In the genomic region with DNA sequence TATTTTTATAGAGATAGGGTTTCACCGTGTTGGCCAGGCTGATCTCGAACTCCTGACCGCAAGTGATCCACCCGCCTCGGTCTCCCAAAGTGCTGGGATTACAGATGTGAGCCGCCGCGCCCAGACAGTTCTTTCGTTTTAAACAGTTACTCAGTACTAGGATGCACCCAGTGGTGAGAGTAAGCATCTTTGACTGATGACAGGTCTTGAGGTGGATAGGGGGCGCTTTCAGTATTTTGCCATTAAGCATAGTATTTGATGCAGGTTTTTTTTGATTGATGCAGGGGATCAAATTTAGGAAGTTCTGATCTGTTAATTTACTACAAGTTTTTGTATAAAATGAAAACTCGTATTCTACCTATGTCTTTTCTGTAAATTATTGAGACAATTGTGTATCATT, we compare ENCODE assay signal across 31 cellular contexts. TPM values are rescaled to one million over a fixed set of nuclear protein-coding genes. Genes with fewer than 3 reads are reported as not detected.
A peak's percentile ranks its signal among the peaks of the same experiment; 100 is the strongest.
DNase-seq lines count a peak whose midpoint lies in the region; ATAC-seq, FAIRE-seq and TF ChIP-seq lines count a peak whose summit lies in the region.
"Had no signal": no experiment of that assay in that cellular context is flagged by ENCODE, and none has a peak within 500 bp of the region (broad histone marks: within the 10 kb centered on the region; RNA-seq: fewer than 3 reads in every experiment).

No MANE protein-coding gene starts in this region.

- no peaks in the 10 kb centered on the region for H3K27me3 ChIP-seq in lower lobe of right lung (ENCODE audit: low read depth)
- H3K27me3 ChIP-seq: BLaER1 treated with 17β-estradiol and CSF1 and Interleukin-3, amounts not matched to agents 10 nM and 100 nM; Peyer's patch; right atrium auricular region; spleen; transverse colon had no signal

- no peak for FAIRE-seq in kidney (lab: Jason Lieb, UNC)
- FAIRE-seq: colon, GM12891 had no signal

- intact Hi-C loops in kidney (cut with DNase I) (no loop called here), lower lobe of right lung (cut with DNase I) (no loop called here)

- H3K4me1 ChIP-seq in kidney (ENCODE audit: control insufficient read depth in 1 of 2, insufficient read depth in 1 of 2, low read depth in 1 of 2, low read length in 2 of 2), result no peaks in the 10 kb centered on the region
- H3K4me1 ChIP-seq in lower lobe of right lung, result no peaks in the 10 kb centered on the region
- H3K4me1 ChIP-seq: parathyroid adenoma, Peyer's patch, right atrium auricular region, spleen, transverse colon had no signal

- H3K9me3 ChIP-seq in kidney (ENCODE audit: control insufficient read depth in 1 of 2, low read length in 2 of 2) (no peaks in the 10 kb centered on the region), lower lobe of right lung (no peaks in the 10 kb centered on the region)
- H3K9me3 ChIP-seq: BLaER1 treated with 17β-estradiol and CSF1 and Interleukin-3, amounts not matched to agents 10 nM and 100 nM; Peyer's patch; right atrium auricular region; spleen; transverse colon had no signal

- H3K9ac ChIP-seq in kidney (ENCODE audit: low read length in 2 of 2), result no peak overlapping the region
- H3K9ac ChIP-seq: BLaER1 treated with 17β-estradiol and CSF1 and Interleukin-3, amounts not matched to agents 10 nM and 100 nM; parathyroid adenoma had no signal

- ATAC-seq in SK-N-SH treated with all-trans-retinoic acid at 6 μM for 48 hours (peak; percentile 81), HG02763 (IDR thresholded peaks at IDR 0.05; ENCODE audit: unreplicated experiment) (no peak), lower lobe of right lung (no peak)
- ATAC-seq: activated T-helper 17 cell treated with anti-CD3 and anti-CD28 coated beads, Interleukin-2, amount 50 U/mL, for 72 hours had no signal

- DNase-seq in GM12864 (ENCODE audit: low read depth) (no peak), kidney (no peak), HT-29 (ENCODE audit: low spot score) (no peak), lower lobe of right lung (no peak)
- peak; percentile 41 for DNase-seq in Jurkat, Clone E6-1 (ENCODE audit: low read depth, low spot score)
- DNase-seq: activated CD4-positive, alpha-beta T cell treated with anti-CD3 and anti-CD28 coated beads, Interleukin-2, amount 50 U/mL, for 48 hours; activated CD4-positive, CD25-positive, alpha-beta regulatory T cell; DMS79 treated with DMSO at 0.1 percent for 48 hours; effector CD8-positive, alpha-beta T cell; head of caudate nucleus; NCI-H1048; NCI-H187; NCI-H524 treated with DMSO at 0.1 percent for 48 hours; NK-92 treated with Interleukin-12 subunit alpha and Interleukin-12 subunit beta, amount 100 ng/mL, for 24 hours; Peyer's patch; spleen; stimulated activated CD4-positive, alpha-beta T cell treated with anti-CD3 and anti-CD28 coated beads, Interleukin-4, amount 100 ng/mL, for 1 hour; T-helper 1 cell; transverse colon had no signal

- TF ChIP-seq CTCF in GM12864 (IDR thresholded peaks at IDR 0.05; ENCODE audit: low read depth, low read length, missing control alignments), result peak; percentile 35
- peak; percentile 4 for TF ChIP-seq CTCF in kidney (IDR thresholded peaks at IDR 0.05; ENCODE audit: borderline replicate concordance, extremely low read depth, insufficient read depth)
- TF ChIP-seq CTCF in lower lobe of right lung (IDR thresholded peaks at IDR 0.05), result no peak

- H3K27ac ChIP-seq in kidney (ENCODE audit: low read depth in 2 of 2, low read length in 2 of 2) (no peak overlapping the region), lower lobe of right lung (no peak overlapping the region)
- H3K27ac ChIP-seq: BLaER1 treated with 17β-estradiol and CSF1 and Interleukin-3, amounts not matched to agents 10 nM and 100 nM; parathyroid adenoma; Peyer's patch; right atrium auricular region; transverse colon had no signal

- peaks cover 0 to 5% of the 10 kb centered on the region in 2 donors for H3K36me3 ChIP-seq in kidney (ENCODE audit: control insufficient read depth in 1 of 2, insufficient read depth in 2 of 2, low read length in 2 of 2)
- no peaks in the 10 kb centered on the region for H3K36me3 ChIP-seq in lower lobe of right lung
- H3K36me3 ChIP-seq: Peyer's patch, right atrium auricular region, spleen, transverse colon had no signal

- H3K4me3 ChIP-seq in GM12864 (ENCODE audit: low read depth, low read length), result no peak overlapping the region
- no peak overlapping the region for H3K4me3 ChIP-seq in Jurkat, Clone E6-1 (ENCODE audit: low read length)
- no peak overlapping the region for H3K4me3 ChIP-seq in kidney (ENCODE audit: low read length in 2 of 2)
- no peak overlapping the region for H3K4me3 ChIP-seq in lower lobe of right lung
- H3K4me3 ChIP-seq: BLaER1 treated with 17β-estradiol and CSF1 and Interleukin-3, amounts not matched to agents 10 nM and 100 nM; Peyer's patch; right atrium auricular region; spleen; transverse colon had no signal

TF ChIP-seq in SK-N-SH treated with all-trans-retinoic acid at 6 μM for 48 hours, 23 proteins besides CTCF, POLR2A, EP300 and RAD21:
- no peak for TF ChIP-seq BACH2 (CRISPR knock-in tag; IDR thresholded peaks at IDR 0.05; ENCODE audit: borderline replicate concordance)
- TF ChIP-seq, protein P1, sequence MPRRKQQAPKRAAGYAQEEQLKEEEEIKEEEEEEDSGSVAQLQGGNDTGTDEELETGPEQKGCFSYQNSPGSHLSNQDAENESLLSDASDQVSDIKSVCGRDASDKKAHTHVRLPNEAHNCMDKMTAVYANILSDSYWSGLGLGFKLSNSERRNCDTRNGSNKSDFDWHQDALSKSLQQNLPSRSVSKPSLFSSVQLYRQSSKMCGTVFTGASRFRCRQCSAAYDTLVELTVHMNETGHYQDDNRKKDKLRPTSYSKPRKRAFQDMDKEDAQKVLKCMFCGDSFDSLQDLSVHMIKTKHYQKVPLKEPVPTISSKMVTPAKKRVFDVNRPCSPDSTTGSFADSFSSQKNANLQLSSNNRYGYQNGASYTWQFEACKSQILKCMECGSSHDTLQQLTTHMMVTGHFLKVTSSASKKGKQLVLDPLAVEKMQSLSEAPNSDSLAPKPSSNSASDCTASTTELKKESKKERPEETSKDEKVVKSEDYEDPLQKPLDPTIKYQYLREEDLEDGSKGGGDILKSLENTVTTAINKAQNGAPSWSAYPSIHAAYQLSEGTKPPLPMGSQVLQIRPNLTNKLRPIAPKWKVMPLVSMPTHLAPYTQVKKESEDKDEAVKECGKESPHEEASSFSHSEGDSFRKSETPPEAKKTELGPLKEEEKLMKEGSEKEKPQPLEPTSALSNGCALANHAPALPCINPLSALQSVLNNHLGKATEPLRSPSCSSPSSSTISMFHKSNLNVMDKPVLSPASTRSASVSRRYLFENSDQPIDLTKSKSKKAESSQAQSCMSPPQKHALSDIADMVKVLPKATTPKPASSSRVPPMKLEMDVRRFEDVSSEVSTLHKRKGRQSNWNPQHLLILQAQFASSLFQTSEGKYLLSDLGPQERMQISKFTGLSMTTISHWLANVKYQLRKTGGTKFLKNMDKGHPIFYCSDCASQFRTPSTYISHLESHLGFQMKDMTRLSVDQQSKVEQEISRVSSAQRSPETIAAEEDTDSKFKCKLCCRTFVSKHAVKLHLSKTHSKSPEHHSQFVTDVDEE (CRISPR knock-in tag; IDR thresholded peaks at IDR 0.05), result no peak
- TF ChIP-seq, protein P2, sequence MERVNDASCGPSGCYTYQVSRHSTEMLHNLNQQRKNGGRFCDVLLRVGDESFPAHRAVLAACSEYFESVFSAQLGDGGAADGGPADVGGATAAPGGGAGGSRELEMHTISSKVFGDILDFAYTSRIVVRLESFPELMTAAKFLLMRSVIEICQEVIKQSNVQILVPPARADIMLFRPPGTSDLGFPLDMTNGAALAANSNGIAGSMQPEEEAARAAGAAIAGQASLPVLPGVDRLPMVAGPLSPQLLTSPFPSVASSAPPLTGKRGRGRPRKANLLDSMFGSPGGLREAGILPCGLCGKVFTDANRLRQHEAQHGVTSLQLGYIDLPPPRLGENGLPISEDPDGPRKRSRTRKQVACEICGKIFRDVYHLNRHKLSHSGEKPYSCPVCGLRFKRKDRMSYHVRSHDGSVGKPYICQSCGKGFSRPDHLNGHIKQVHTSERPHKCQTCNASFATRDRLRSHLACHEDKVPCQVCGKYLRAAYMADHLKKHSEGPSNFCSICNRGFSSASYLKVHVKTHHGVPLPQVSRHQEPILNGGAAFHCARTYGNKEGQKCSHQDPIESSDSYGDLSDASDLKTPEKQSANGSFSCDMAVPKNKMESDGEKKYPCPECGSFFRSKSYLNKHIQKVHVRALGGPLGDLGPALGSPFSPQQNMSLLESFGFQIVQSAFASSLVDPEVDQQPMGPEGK (CRISPR knock-in tag; IDR thresholded peaks at IDR 0.05; ENCODE audit: borderline replicate concordance), result no peak
- no peak for TF ChIP-seq TCF4 (CRISPR knock-in tag; IDR thresholded peaks at IDR 0.05; ENCODE audit: borderline replicate concordance)
- TF ChIP-seq, protein P3, sequence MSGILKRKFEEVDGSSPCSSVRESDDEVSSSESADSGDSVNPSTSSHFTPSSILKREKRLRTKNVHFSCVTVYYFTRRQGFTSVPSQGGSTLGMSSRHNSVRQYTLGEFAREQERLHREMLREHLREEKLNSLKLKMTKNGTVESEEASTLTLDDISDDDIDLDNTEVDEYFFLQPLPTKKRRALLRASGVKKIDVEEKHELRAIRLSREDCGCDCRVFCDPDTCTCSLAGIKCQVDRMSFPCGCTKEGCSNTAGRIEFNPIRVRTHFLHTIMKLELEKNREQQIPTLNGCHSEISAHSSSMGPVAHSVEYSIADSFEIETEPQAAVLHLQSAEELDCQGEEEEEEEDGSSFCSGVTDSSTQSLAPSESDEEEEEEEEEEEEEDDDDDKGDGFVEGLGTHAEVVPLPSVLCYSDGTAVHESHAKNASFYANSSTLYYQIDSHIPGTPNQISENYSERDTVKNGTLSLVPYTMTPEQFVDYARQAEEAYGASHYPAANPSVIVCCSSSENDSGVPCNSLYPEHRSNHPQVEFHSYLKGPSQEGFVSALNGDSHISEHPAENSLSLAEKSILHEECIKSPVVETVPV (CRISPR knock-in tag; IDR thresholded peaks at IDR 0.05), result no peak
- TF ChIP-seq CSDC2 (CRISPR knock-in tag; IDR thresholded peaks at IDR 0.05), result no peak

RNA-seq across cellular contexts. Expression of gene TRIM34, which starts 13.2 kb away (rescaled TPM):
- 19.3 TPM for polyA plus RNA-seq in Jurkat, Clone E6-1 (2012; ENCODE audit: insufficient read depth, insufficient read length)
- total RNA-seq in kidney (6.7 TPM), lower lobe of right lung (13.7 TPM)
- 5.9 TPM for polyA plus RNA-seq in kidney (ENCODE audit: insufficient read depth, low read depth, low replicate concordance)
- total RNA-seq in HT-29 (2014; rRNA removed; shearing (Covaris generic)), result 2.8 and 4.7 TPM in 2 replicates

RNA-seq across cellular contexts. Expression of gene TRIM6, which starts 15.2 kb away (rescaled TPM):
- not detected for polyA plus RNA-seq in Jurkat, Clone E6-1 (2012; ENCODE audit: insufficient read depth, insufficient read length)
- 6.5 TPM for total RNA-seq in kidney
- 7.4 TPM for polyA plus RNA-seq in kidney (ENCODE audit: insufficient read depth, low read depth, low replicate concordance)
- total RNA-seq in HT-29 (2014; rRNA removed; shearing (Covaris generic)), result 0.47 and 2.7 TPM in 2 replicates
- 3.7 TPM for total RNA-seq in lower lobe of right lung

RNA-seq across cellular contexts. Expression of gene OR52B6, which starts 30.9 kb away (rescaled TPM):
- not detected for polyA plus RNA-seq in Jurkat, Clone E6-1 (2012; ENCODE audit: insufficient read depth, insufficient read length)
- total RNA-seq in kidney, result not detected
- polyA plus RNA-seq in kidney (ENCODE audit: insufficient read depth, low read depth, low replicate concordance), result not detected
- total RNA-seq in HT-29 (2014; rRNA removed; shearing (Covaris generic)), result not detected in 2 replicates
- total RNA-seq in lower lobe of right lung, result not detected
- total RNA-seq: activated T-helper 17 cell treated with anti-CD3 and anti-CD28 coated beads, Interleukin-2, amount 50 U/mL, for 72 hours; fibroblast of villous mesenchyme; lung microvascular endothelial cell; neural crest cell; Peyer's patch; right atrium auricular region; spleen; transverse colon had no signal
- polyA plus RNA-seq: esophagus, spleen had no signal
